Comparison of ENCODE assay signal across 8 cellular contexts in the genomic region with DNA sequence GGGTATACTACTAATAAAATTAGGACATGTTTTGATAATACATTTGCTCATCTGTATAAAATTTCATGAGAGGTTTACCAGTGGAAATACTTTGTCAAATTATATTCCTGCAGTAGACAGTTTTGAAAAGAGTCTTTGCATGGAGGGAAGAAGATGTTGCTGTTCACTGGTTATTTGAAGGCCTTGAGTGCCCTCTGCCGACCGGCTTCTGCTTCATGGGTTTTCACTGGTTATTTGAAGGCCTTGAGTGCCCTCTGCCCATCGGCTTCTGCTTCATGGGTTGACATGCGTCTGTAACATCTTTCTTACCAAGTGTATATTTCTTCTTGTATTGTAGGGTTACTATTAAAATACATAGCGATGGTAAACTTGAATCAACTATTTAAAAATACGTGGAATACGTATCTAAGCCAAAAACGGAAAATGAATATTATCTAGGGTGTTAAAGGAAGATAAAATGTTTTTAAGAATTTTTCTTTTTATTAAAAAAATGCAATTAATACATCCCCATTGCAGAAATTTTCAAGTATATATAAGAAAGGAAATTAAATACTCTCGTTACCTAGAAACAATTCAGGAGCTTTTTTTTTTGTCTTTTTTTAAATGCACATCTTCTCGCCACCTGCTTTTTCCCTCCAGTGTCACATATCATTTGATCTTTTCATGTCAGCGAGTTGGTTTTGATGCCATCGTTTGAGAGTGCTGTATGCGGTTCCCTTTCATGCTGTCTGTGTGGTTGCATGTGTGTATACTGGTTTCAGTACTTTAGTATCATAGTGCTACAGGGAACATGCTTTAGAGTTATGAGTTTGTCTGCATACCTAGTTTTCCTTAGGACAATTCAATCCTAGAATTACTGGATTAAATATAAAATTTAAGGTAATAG.
DNase-seq lines count a peak whose midpoint lies in the region; ATAC-seq and TF ChIP-seq lines count a peak whose summit lies in the region.

No MANE protein-coding gene starts in this region.

- H3K9ac ChIP-seq in OCI-LY1 (ENCODE audit: low read length): no peak overlapping the region

- ATAC-seq in HG03280 (IDR thresholded peaks at IDR 0.05; ENCODE audit: unreplicated experiment) (peak; percentile 55), thoracic aorta (ENCODE audit: insufficient number of reproducible peaks, low FRiP score, low read depth) (no peak)

- H3K36me3 ChIP-seq in OCI-LY1 (ENCODE audit: insufficient read depth, low read length) (peaks cover 74% of the 10 kb centered on the region), thoracic aorta (peaks cover 36% of the 10 kb centered on the region)

- H3K27me3 ChIP-seq in OCI-LY1 (ENCODE audit: insufficient read depth, low read length) (no peaks in the 10 kb centered on the region), thoracic aorta (replicated peaks; ENCODE audit: insufficient read depth) (no peaks in the 10 kb centered on the region)

- TF ChIP-seq CTCF in OCI-LY1 (IDR thresholded peaks at IDR 0.05; ENCODE audit: low read length): peak; percentile 96
- peak; percentile 82 for TF ChIP-seq CTCF in fibroblast of mammary gland (conservative IDR thresholded peaks at IDR 0.05; ENCODE audit: control insufficient read depth, insufficient read depth, low read depth, low read length)
- peak; percentile 45 for TF ChIP-seq CTCF in thoracic aorta (IDR thresholded peaks at IDR 0.05)

- 0 out of 2 replicates have a peak, but pooled peaks cover 16% of the 10 kb centered on the region for H3F3A ChIP-seq in OCI-LY1 (ENCODE audit: insufficient read depth, low read length)

- peaks cover 61% of the 10 kb centered on the region for H3K4me1 ChIP-seq in OCI-LY1 (ENCODE audit: insufficient read depth, low read length, severe bottlenecking)
- no peaks in the 10 kb centered on the region for H3K4me1 ChIP-seq in thoracic aorta (ENCODE audit: control insufficient read depth in 1 of 2, low read depth in 2 of 2)

- H3K27ac ChIP-seq in OCI-LY1 (ENCODE audit: low read depth, low read length, poor library complexity, severe bottlenecking): peak overlapping the region; percentile 79
- H3K27ac ChIP-seq in thoracic aorta: no peak overlapping the region

- DNase-seq in DMS79 treated with DMSO at 0.1 percent for 48 hours (lab: John Stamatoyannopoulos, UW) (peak; percentile 24), DMS79 (lab: John Stamatoyannopoulos, UW) (no peak), fibroblast of mammary gland (ENCODE audit: low read depth) (peak; percentile 85), non-pigmented ciliary epithelial cell (ENCODE audit: low read depth) (peak; percentile 42), thoracic aorta (ENCODE audit: low spot score) (no peak)
- DNase-seq in activated T-cell treated with anti-CD3 and anti-CD28 coated beads, Interleukin-2, amount 50 U/mL, for 48 hours: peak; percentile 80

- H3K9me2 ChIP-seq in OCI-LY1 (ENCODE audit: low read depth, low read length): no peaks in the 10 kb centered on the region

- H3K4me2 ChIP-seq in OCI-LY1 (ENCODE audit: low read length): no peak overlapping the region; the same call in 1 of the 2 replicates

- no peak overlapping the region for H2AFZ ChIP-seq in OCI-LY1 (ENCODE audit: low read length)

- H3K4me3 ChIP-seq in OCI-LY1 (ENCODE audit: low read depth, low read length, poor library complexity, severe bottlenecking): no peak overlapping the region
- H3K4me3 ChIP-seq in fibroblast of mammary gland (ENCODE audit: control insufficient read depth, low read depth, low read length): no peak overlapping the region
- no peak overlapping the region for H3K4me3 ChIP-seq in thoracic aorta

- peaks cover 12% of the 10 kb centered on the region; the same call in 1 of the 2 replicates for H3K79me2 ChIP-seq in OCI-LY1 (ENCODE audit: insufficient read depth, low read length)

- H3K9me3 ChIP-seq in OCI-LY1 (ENCODE audit: low read length) (no peaks in the 10 kb centered on the region), thoracic aorta (no peaks in the 10 kb centered on the region)

- no peaks in the 10 kb centered on the region; the same call in 1 of the 2 replicates for H4K20me1 ChIP-seq in OCI-LY1 (ENCODE audit: insufficient read depth, low read length)

Comparison
In these comparisons a context has a peak if more than half of its experiments do, and no peak if none do; other contexts are left out.
1. DNase-seq: peak in DMS79 treated with DMSO at 0.1 percent for 48 hours (single experiment), activated T-cell treated with anti-CD3 and anti-CD28 coated beads, Interleukin-2, amount 50 U/mL, for 48 hours (2 of 2), fibroblast of mammary gland (single experiment) and non-pigmented ciliary epithelial cell (single experiment); none in DMS79 (single experiment) and thoracic aorta (single experiment).
2. CTCF ChIP-seq: peak in every context shown above with its lines; median percentile 96 in OCI-LY1; 82 in fibroblast of mammary gland; 45 in thoracic aorta.